15 cellular contexts compared by ENCODE assay signal in the genomic region with DNA sequence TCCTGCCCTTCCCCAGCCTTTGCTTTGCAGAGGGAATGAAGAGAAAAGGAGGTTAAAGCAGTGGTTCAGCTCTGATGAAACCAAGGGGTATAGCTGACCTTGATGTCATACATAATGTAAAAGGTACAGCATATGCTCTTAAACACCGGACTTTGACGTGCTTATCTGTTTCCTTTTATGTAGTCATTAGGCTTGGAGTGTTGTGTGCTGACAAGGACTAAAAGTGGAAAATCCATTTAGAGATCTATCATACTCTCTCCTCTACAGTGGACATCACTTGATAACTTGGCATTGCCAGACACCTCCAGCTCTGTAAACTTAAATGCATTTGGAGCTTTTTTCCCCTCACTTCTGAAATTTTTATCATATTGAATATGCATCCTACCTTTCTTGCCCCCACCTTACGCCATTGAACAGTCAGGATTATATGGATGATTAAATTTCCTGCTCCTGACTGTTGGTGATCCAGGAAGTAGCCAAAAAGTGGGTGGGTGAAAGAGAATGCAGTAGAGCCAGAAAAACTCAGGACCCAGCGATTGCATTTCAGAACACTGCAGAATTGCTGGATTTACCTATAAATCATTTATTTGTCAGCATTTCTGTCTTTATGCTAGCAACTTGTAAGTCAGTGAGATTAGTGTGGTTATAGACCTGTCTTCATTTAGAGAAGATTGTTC. TPM values are rescaled to one million over a fixed set of nuclear protein-coding genes. Genes with fewer than 3 reads are reported as not detected.
A peak's percentile ranks its signal among the peaks of the same experiment; 100 is the strongest.
DNase-seq lines count a peak whose midpoint lies in the region; ATAC-seq and TF ChIP-seq lines count a peak whose summit lies in the region.
"Had no signal": no experiment of that assay in that cellular context is flagged by ENCODE, and none has a peak within 500 bp of the region (broad histone marks: within the 10 kb centered on the region; RNA-seq: fewer than 3 reads in every experiment).

No MANE protein-coding gene starts in this region.

- H3K4me3 ChIP-seq in GM12864 (ENCODE audit: low read depth, low read length) (peak overlapping the region; percentile 15; the same call in 1 of the 2 replicates), OCI-LY3 (ENCODE audit: low read length) (no peak overlapping the region), mammary epithelial cell (replicated peaks in 1 of 3; ENCODE audit: insufficient read depth in 1 of 3, low read depth in 2 of 3, low read length in 3 of 3) (no peak overlapping the region), foreskin fibroblast (ENCODE audit: low read depth in 1 of 2, low read length in 2 of 2) (no peak overlapping the region)
- H3K4me3 ChIP-seq: lung, prostate gland had no signal

- intact Hi-C loops in mammary epithelial cell (cut with micrococcal nuclease), result loop anchor here (2.0 kb wide), 3 partner anchors 23 to 37 kb away; no protein-coding TSS in a partner anchor

- H3K79me2 ChIP-seq in OCI-LY3 (ENCODE audit: low read length), result peaks cover 97% of the 10 kb centered on the region
- peaks cover 83% of the 10 kb centered on the region for H3K79me2 ChIP-seq in mammary epithelial cell (ENCODE audit: insufficient read depth, low read length)

- H3K9me3 ChIP-seq in OCI-LY3 (ENCODE audit: insufficient read depth, low read length) (no peaks in the 10 kb centered on the region), mammary epithelial cell (replicated peaks; ENCODE audit: insufficient read depth, low read length) (no peaks in the 10 kb centered on the region)
- H3K9me3 ChIP-seq: prostate gland had no signal

- no peak for ATAC-seq in natural killer cell treated with Interleukin-12 subunit alpha and Interleukin-12 subunit beta and Interleukin-15 and Interleukin-18, amount 100 ng/mL, for 72 hours

- CTCF ChIA-PET in mammary epithelial cell (lab: Charles Lee; ENCODE audit: low non-redundant PET), result interaction anchor here (0.6 kb wide), 1 partner anchor 92 kb away, joined by 3 read pairs; no protein-coding TSS in a partner anchor

- H3K9me3 Mint-ChIP-seq in natural killer cell treated with Interleukin-12 subunit alpha and Interleukin-12 subunit beta and Interleukin-15 and Interleukin-18, amount 100 ng/mL, for 72 hours, result no peaks in the 10 kb centered on the region
- H3K9me3 Mint-ChIP-seq: WTC11 had no signal

- WGBS in mammary epithelial cell (ENCODE audit: low coverage, missing lambda C conversion rate), result 66% methylated on average over 4 of the region's 4 CpGs

- TF ChIP-seq CTCF in GM12864 (IDR thresholded peaks at IDR 0.05; ENCODE audit: low read depth, low read length, missing control alignments) (no peak), OCI-LY3 (IDR thresholded peaks at IDR 0.05; ENCODE audit: low read depth, low read length) (no peak), mammary epithelial cell (conservative IDR thresholded peaks at IDR 0.05 in 1 of 2, IDR thresholded peaks at IDR 0.05 in 1 of 2; ENCODE audit: extremely low read depth in 1 of 2, insufficient read depth in 1 of 2, low read depth in 1 of 2, low read length in 2 of 2) (no peak), foreskin fibroblast (IDR thresholded peaks at IDR 0.05; ENCODE audit: low read depth, low read length) (no peak)

- H4K20me1 ChIP-seq in OCI-LY3 (ENCODE audit: insufficient read depth, low read length) (peaks cover 71% of the 10 kb centered on the region), mammary epithelial cell (ENCODE audit: insufficient read depth, low read length) (no peaks in the 10 kb centered on the region)

- H3K9ac ChIP-seq in OCI-LY3 (ENCODE audit: low read length), result no peak overlapping the region
- H3K9ac ChIP-seq in mammary epithelial cell (ENCODE audit: insufficient read depth, low read length), result no peak overlapping the region

- H3K36me3 Mint-ChIP-seq in natural killer cell treated with Interleukin-12 subunit alpha and Interleukin-12 subunit beta and Interleukin-15 and Interleukin-18, amount 100 ng/mL, for 72 hours, result peaks cover 58% of the 10 kb centered on the region
- H3K36me3 Mint-ChIP-seq: WTC11 had no signal

- no peak overlapping the region for H3K27ac ChIP-seq in OCI-LY3 (ENCODE audit: low read length)
- H3K27ac ChIP-seq in mammary epithelial cell (ENCODE audit: insufficient read depth, low read depth, low read length), result peak overlapping the region; percentile 81
- H3K27ac ChIP-seq: prostate gland had no signal

- BruUV-seq in mammary epithelial cell (replicated peaks; lab: Mats Ljungman, UMichigan), result no TSS peak

- H3K4me2 ChIP-seq in OCI-LY3 (ENCODE audit: low read length) (peak overlapping the region; percentile 91), mammary epithelial cell (ENCODE audit: insufficient read depth, low read depth, low read length) (peak overlapping the region; percentile 77)

- no peaks in the 10 kb centered on the region for H3K27me3 ChIP-seq in OCI-LY3 (ENCODE audit: low read depth, low read length)
- H3K27me3 ChIP-seq in mammary epithelial cell (ENCODE audit: insufficient read depth, low read length), result no peaks in the 10 kb centered on the region

- peak overlapping the region; percentile 97 for H3K4me3 Mint-ChIP-seq in natural killer cell treated with Interleukin-12 subunit alpha and Interleukin-12 subunit beta and Interleukin-15 and Interleukin-18, amount 100 ng/mL, for 72 hours
- H3K4me3 Mint-ChIP-seq: WTC11 had no signal

- H3K27ac Mint-ChIP-seq in natural killer cell treated with Interleukin-12 subunit alpha and Interleukin-12 subunit beta and Interleukin-15 and Interleukin-18, amount 100 ng/mL, for 72 hours, result peak overlapping the region; percentile 85 to 99
- H3K27ac Mint-ChIP-seq: WTC11 had no signal

- dilution Hi-C loops in mammary epithelial cell (cut with HindIII; ENCODE audit: low sequenced_read_pairs), result loop anchor here (5.0 kb wide), 1 partner anchor 52 kb away; no protein-coding TSS in a partner anchor

- H3K36me3 ChIP-seq in OCI-LY3 (replicated peaks; ENCODE audit: low read depth, low read length), result peaks cover 31% of the 10 kb centered on the region
- H3K36me3 ChIP-seq in mammary epithelial cell (ENCODE audit: insufficient read depth, low read length), result no peaks in the 10 kb centered on the region
- H3K36me3 ChIP-seq: prostate gland had no signal

- no peak overlapping the region for H2AFZ ChIP-seq in OCI-LY3 (ENCODE audit: low read depth, low read length)
- no peak overlapping the region for H2AFZ ChIP-seq in mammary epithelial cell (ENCODE audit: low read depth, low read length)

- in situ Hi-C loops in mammary epithelial cell (cut with MboI; ENCODE audit: low sequenced_read_pairs in 2 of 2), result no loop called here

- H3K27me3 Mint-ChIP-seq in natural killer cell treated with Interleukin-12 subunit alpha and Interleukin-12 subunit beta and Interleukin-15 and Interleukin-18, amount 100 ng/mL, for 72 hours, result no peaks in the 10 kb centered on the region

- peaks cover 66 to 83% of the 10 kb centered on the region in 2 donors for H3K4me1 Mint-ChIP-seq in natural killer cell treated with Interleukin-12 subunit alpha and Interleukin-12 subunit beta and Interleukin-15 and Interleukin-18, amount 100 ng/mL, for 72 hours (ENCODE audit: low read depth in 2 of 2)

- DNase-seq in GM12864 (ENCODE audit: low read depth) (no peak), mammary epithelial cell (no peak), HK-2 (ENCODE audit: unreplicated experiment) (no peak), foreskin fibroblast (no peak), NK-92 (lab: John Stamatoyannopoulos, UW; ENCODE audit: unreplicated experiment) (no peak)
- no peak for DNase-seq in natural killer cell treated with Interleukin-12 subunit alpha and Interleukin-12 subunit beta and Interleukin-15 and Interleukin-18, amount 100 ng/mL, for 72 hours (ENCODE audit: low spot score)
- DNase-seq: head of caudate nucleus; NCI-H1105; NCI-H524; stimulated activated CD4-positive, alpha-beta T cell treated with anti-CD3 and anti-CD28 coated beads, Interleukin-2, amount 100 ng/mL, for 24 hours; stimulated activated naive CD4-positive, alpha-beta T cell had no signal

- H3K4me1 ChIP-seq in OCI-LY3 (ENCODE audit: low read length) (peaks cover 77% of the 10 kb centered on the region), mammary epithelial cell (ENCODE audit: insufficient read depth, low read length) (peaks cover 74% of the 10 kb centered on the region)
- H3K4me1 ChIP-seq: prostate gland had no signal

RNA-seq across cellular contexts. Expression of a gene that starts 4.1 kb away (rescaled TPM):
- 10 to 100 TPM; 11.3 to 15.9 TPM for total RNA-seq in mammary epithelial cell
- polyA plus RNA-seq in mammary epithelial cell, result 15.4 TPM
- 7.1 TPM for polyA minus RNA-seq in mammary epithelial cell
- total RNA-seq in natural killer cell treated with Interleukin-12 subunit alpha and Interleukin-12 subunit beta and Interleukin-15 and Interleukin-18, amount 100 ng/mL, for 72 hours, result 100 to 1,000 TPM; 131 to 333 TPM

Comparison
In these comparisons a context has a peak if more than half of its experiments do, and no peak if none do; other contexts are left out.
1. RNA of a gene that starts 4.1 kb away (total RNA-seq): 131 to 333 TPM in natural killer cell treated with Interleukin-12 subunit alpha and Interleukin-12 subunit beta and Interleukin-15 and Interleukin-18, amount 100 ng/mL, for 72 hours; 11.3 to 15.9 TPM in mammary epithelial cell; every median in the first group is over 4 times any median in the second.